Comparison of ENCODE assay signal across 9 cellular contexts in the genomic region with DNA sequence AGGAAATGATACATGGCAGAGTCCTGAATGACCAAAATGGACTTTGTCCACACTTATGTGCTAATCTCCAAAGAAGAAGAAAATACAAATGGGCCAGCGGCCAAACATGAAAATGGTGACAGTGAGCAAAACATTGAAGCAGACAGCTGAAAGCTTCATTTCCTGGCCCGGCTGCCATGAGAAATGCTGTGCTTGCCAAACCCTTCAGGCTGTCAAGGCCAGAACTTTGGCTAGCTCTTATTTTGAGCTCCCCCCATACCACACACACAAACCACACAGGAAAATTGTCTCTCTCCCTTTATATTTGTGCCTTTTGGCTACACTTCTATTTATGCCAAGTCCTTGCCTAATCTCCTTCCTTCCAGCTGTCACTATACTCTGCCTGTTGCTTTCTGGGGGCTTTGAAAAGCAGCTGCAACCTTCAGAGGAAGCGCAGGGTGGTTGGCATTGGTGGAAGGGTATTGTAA.
A peak's percentile ranks its signal among the peaks of the same experiment; 100 is the strongest.
DNase-seq lines count a peak whose midpoint lies in the region; ATAC-seq and TF ChIP-seq lines count a peak whose summit lies in the region.
"Had no signal": no experiment of that assay in that cellular context is flagged by ENCODE, and none has a peak within 500 bp of the region (broad histone marks: within the 10 kb centered on the region; RNA-seq: fewer than 3 reads in every experiment).

No MANE protein-coding gene starts in this region.

- no peaks in the 10 kb centered on the region for H3K27me3 ChIP-seq in WERI-Rb-1 (ENCODE audit: insufficient read depth, low read depth, severe bottlenecking)

- no peak overlapping the region for H3K4me3 ChIP-seq in WERI-Rb-1 (ENCODE audit: low read depth, low read length)
- H3K4me3 ChIP-seq: K562 had no signal

- no peak overlapping the region for H3K27ac Mint-ChIP-seq in activated CD4-positive, alpha-beta T cell treated with anti-CD3 and anti-CD28 coated beads, Interleukin-2, amount 10 ng/mL, durations not matched to agents 24 days and 14 days

- no peaks in the 10 kb centered on the region for H3K36me3 ChIP-seq in WERI-Rb-1

- H3K4me1 Mint-ChIP-seq in activated CD4-positive, alpha-beta T cell treated with anti-CD3 and anti-CD28 coated beads, Interleukin-2, amount 10 ng/mL, durations not matched to agents 24 days and 14 days: no peaks in the 10 kb centered on the region

- H3K9me3 Mint-ChIP-seq in activated CD4-positive, alpha-beta T cell treated with anti-CD3 and anti-CD28 coated beads, Interleukin-2, amount 10 ng/mL, durations not matched to agents 24 days and 14 days: peaks cover 10% of the 10 kb centered on the region

- intact Hi-C loops in Right ventricle myocardium inferior (cut with DNase I): loop anchor here (5.0 to 10.0 kb wide), 3 partner anchors 99 to 671 kb away; no protein-coding TSS in a partner anchor
- intact Hi-C loops in activated CD4-positive, alpha-beta T cell treated with anti-CD3 and anti-CD28 coated beads, Interleukin-2, amount 10 ng/mL, durations not matched to agents 24 days and 14 days (cut with micrococcal nuclease): no loop called here

- TF ChIP-seq CTCF in WERI-Rb-1 (IDR thresholded peaks at IDR 0.05; ENCODE audit: low read depth, low read length): no peak

- H3K27ac ChIP-seq in WERI-Rb-1: no peak overlapping the region

- ATAC-seq in SK-N-SH treated with all-trans-retinoic acid at 6 μM for 48 hours (peak; percentile 48), Right ventricle myocardium inferior (peak; percentile 88), GM21423 (IDR thresholded peaks at IDR 0.05; ENCODE audit: unreplicated experiment) (no peak), GM18909 (IDR thresholded peaks at IDR 0.05; ENCODE audit: poor library complexity, unreplicated experiment) (no peak)
- ATAC-seq: K562 had no signal

- peak; percentile 92 for DNase-seq in EH (ENCODE audit: low read depth)
- DNase-seq in Right ventricle myocardium inferior (ENCODE audit: missing footprints): peak; percentile 84
- peak; percentile 18 for DNase-seq in putamen (ENCODE audit: low spot score)
- DNase-seq in activated CD4-positive, alpha-beta T cell treated with anti-CD3 and anti-CD28 coated beads, Interleukin-2, amount 10 ng/mL, durations not matched to agents 24 days and 14 days: no peak
- no peak for DNase-seq in WERI-Rb-1

- no peaks in the 10 kb centered on the region for H3K9me3 ChIP-seq in WERI-Rb-1 (ENCODE audit: severe bottlenecking)

- no peak overlapping the region for H3K4me3 Mint-ChIP-seq in activated CD4-positive, alpha-beta T cell treated with anti-CD3 and anti-CD28 coated beads, Interleukin-2, amount 10 ng/mL, durations not matched to agents 24 days and 14 days

- peaks cover 2% of the 10 kb centered on the region for H3K36me3 Mint-ChIP-seq in activated CD4-positive, alpha-beta T cell treated with anti-CD3 and anti-CD28 coated beads, Interleukin-2, amount 10 ng/mL, durations not matched to agents 24 days and 14 days (ENCODE audit: low read depth)

- H3K27me3 Mint-ChIP-seq in activated CD4-positive, alpha-beta T cell treated with anti-CD3 and anti-CD28 coated beads, Interleukin-2, amount 10 ng/mL, durations not matched to agents 24 days and 14 days: no peaks in the 10 kb centered on the region

TF ChIP-seq in SK-N-SH treated with all-trans-retinoic acid at 6 μM for 48 hours, 23 proteins besides CTCF, POLR2A, EP300 and RAD21:
- peak; percentile 60; the same call in 1 of the 2 replicates for TF ChIP-seq CSDC2 (CRISPR knock-in tag; IDR thresholded peaks at IDR 0.05)
- TF ChIP-seq PPARA (CRISPR knock-in tag; IDR thresholded peaks at IDR 0.05; ENCODE audit: borderline replicate concordance): no peak
- TF ChIP-seq TOX (CRISPR knock-in tag; IDR thresholded peaks at IDR 0.05; ENCODE audit: borderline replicate concordance): peak; percentile 78; the same call in 1 of the 2 replicates
- no peak for TF ChIP-seq TCF4 (CRISPR knock-in tag; IDR thresholded peaks at IDR 0.05; ENCODE audit: borderline replicate concordance)
- TF ChIP-seq, protein P1, sequence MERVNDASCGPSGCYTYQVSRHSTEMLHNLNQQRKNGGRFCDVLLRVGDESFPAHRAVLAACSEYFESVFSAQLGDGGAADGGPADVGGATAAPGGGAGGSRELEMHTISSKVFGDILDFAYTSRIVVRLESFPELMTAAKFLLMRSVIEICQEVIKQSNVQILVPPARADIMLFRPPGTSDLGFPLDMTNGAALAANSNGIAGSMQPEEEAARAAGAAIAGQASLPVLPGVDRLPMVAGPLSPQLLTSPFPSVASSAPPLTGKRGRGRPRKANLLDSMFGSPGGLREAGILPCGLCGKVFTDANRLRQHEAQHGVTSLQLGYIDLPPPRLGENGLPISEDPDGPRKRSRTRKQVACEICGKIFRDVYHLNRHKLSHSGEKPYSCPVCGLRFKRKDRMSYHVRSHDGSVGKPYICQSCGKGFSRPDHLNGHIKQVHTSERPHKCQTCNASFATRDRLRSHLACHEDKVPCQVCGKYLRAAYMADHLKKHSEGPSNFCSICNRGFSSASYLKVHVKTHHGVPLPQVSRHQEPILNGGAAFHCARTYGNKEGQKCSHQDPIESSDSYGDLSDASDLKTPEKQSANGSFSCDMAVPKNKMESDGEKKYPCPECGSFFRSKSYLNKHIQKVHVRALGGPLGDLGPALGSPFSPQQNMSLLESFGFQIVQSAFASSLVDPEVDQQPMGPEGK (CRISPR knock-in tag; IDR thresholded peaks at IDR 0.05; ENCODE audit: borderline replicate concordance): 0 out of 2 replicates have a peak, but pooled peaks have one; percentile 21
- peak; percentile 88; the same call in 1 of the 2 replicates for TF ChIP-seq RARB (CRISPR knock-in tag; IDR thresholded peaks at IDR 0.05)
- TF ChIP-seq ISL1 (CRISPR knock-in tag; IDR thresholded peaks at IDR 0.05): peak; percentile 52; the same call in 1 of the 2 replicates

Comparison
In these comparisons a context has a peak if more than half of its experiments do, and no peak if none do; other contexts are left out.
1. DNase-seq: peak in EH (single experiment), Right ventricle myocardium inferior (single experiment) and putamen (single experiment); none in activated CD4-positive, alpha-beta T cell treated with anti-CD3 and anti-CD28 coated beads, Interleukin-2, amount 10 ng/mL, durations not matched to agents 24 days and 14 days (single experiment) and WERI-Rb-1 (single experiment).
2. ATAC-seq: peak in SK-N-SH treated with all-trans-retinoic acid at 6 μM for 48 hours (single experiment) and Right ventricle myocardium inferior (single experiment); none in GM21423 (single experiment) and GM18909 (single experiment).